In genomic region chr9:129059796-129060785, GRCh38 we compare ENCODE assay signal across 16 cellular contexts. TPM values are rescaled to one million over a fixed set of nuclear protein-coding genes. Genes with fewer than 3 reads are reported as not detected.
A peak's percentile ranks its signal among the peaks of the same experiment; 100 is the strongest.
DNase-seq lines count a peak whose midpoint lies in the region; ATAC-seq, FAIRE-seq and TF ChIP-seq lines count a peak whose summit lies in the region.
"Had no signal": no experiment of that assay in that cellular context is flagged by ENCODE, and none has a peak within 500 bp of the region (broad histone marks: within the 10 kb centered on the region; RNA-seq: fewer than 3 reads in every experiment).

No MANE protein-coding gene starts in this region.

- no peaks in the 10 kb centered on the region for H3K36me3 Mint-ChIP-seq in natural killer cell treated with Interleukin-12 subunit alpha and Interleukin-12 subunit beta and Interleukin-15 and Interleukin-18, amount 100 ng/mL, for 72 hours
- H3K36me3 Mint-ChIP-seq in natural killer cell = no peaks in the 10 kb centered on the region

- H3K4me3 ChIP-seq in coronary artery = no peak overlapping the region
- peak overlapping the region in 1 of 3 experiments; percentile 42; a peak in 1 of 6 replicates for H3K4me3 ChIP-seq in HepG2 (replicated peaks in 1 of 3; ENCODE audit: insufficient read depth in 1 of 3, low read depth in 2 of 3, low read length in 3 of 3)
- H3K4me3 ChIP-seq: GM23248 had no signal

- no peak for TF ChIP-seq EP300 in HepG2 (IDR thresholded peaks at IDR 0.05; ENCODE audit: low read depth in 2 of 2, low read length in 2 of 2)
- TF ChIP-seq EP300 in HepG2 (CRISPR knock-in tag; IDR thresholded peaks at IDR 0.05; ENCODE audit: borderline replicate concordance) = no peak

- H3K36me3 ChIP-seq in HepG2 (replicated peaks in 1 of 2; ENCODE audit: control insufficient read depth in 1 of 2, insufficient read depth in 2 of 2, low read length in 2 of 2) = peaks cover 1 to 3% of the 10 kb centered on the region in 2 experiments; a peak in 1 of 5 replicates

- POLR2A ChIA-PET in HepG2 (lab: Yijun Ruan, JAX) = interaction anchor here (1.0 to 1.5 kb wide), 2 partner anchors 21 to 24 kb away, joined by 3 to 4 read pairs; partner anchors contain the start of genes DOLPP1 and MIGA2

- DNase-seq in natural killer cell treated with Interleukin-12 subunit alpha and Interleukin-12 subunit beta and Interleukin-15 and Interleukin-18, amount 100 ng/mL, for 72 hours (ENCODE audit: low spot score) = peak; percentile 54
- DNase-seq in natural killer cell (no peak), coronary artery (ENCODE audit: low spot score) (peak; percentile 63), HepG2 (ENCODE audit: low spot score) (no peak), NCI-H446 treated with DMSO at 0.1 percent for 48 hours (lab: John Stamatoyannopoulos, UW) (no peak)
- DNase-seq: 8988T; C1 segment of cervical spinal cord; Calu3; CD4-positive, alpha-beta T cell; DMS 273 treated with DMSO at 0.1 percent for 48 hours had no signal

- H3K4me1 Mint-ChIP-seq in natural killer cell treated with Interleukin-12 subunit alpha and Interleukin-12 subunit beta and Interleukin-15 and Interleukin-18, amount 100 ng/mL, for 72 hours (ENCODE audit: low read depth in 2 of 2) = peaks cover 4% of the 10 kb centered on the region in 2 donors
- H3K4me1 Mint-ChIP-seq in natural killer cell = peaks cover 5 to 6% of the 10 kb centered on the region in 2 donors
- H3K4me1 Mint-ChIP-seq: B cell had no signal

- BruUV-seq in HepG2 (replicated peaks; lab: Mats Ljungman, UMichigan) = no TSS peak

- peak overlapping the region; percentile 64 for H3K4me2 ChIP-seq in HepG2 (ENCODE audit: low read depth, low read length)

- no peak for TF ChIP-seq RAD21 in HepG2 (CRISPR knock-in tag; IDR thresholded peaks at IDR 0.05)

- H3K27me3 ChIP-seq in HepG2 (ENCODE audit: control insufficient read depth in 1 of 2, insufficient read depth in 2 of 2, low read length in 2 of 2) = no peaks in the 10 kb centered on the region

- H2AFZ ChIP-seq in HepG2 (ENCODE audit: low read length) = no peak overlapping the region
- H2AFZ ChIP-seq: GM23248 had no signal

- peak overlapping the region; percentile 30; the same call in 1 of the 2 replicates for H3K9ac ChIP-seq in HepG2 (ENCODE audit: insufficient read depth, low read depth, low read length)
- H3K9ac ChIP-seq: GM23248 had no signal

- no peaks in the 10 kb centered on the region for H3K79me2 ChIP-seq in HepG2 (ENCODE audit: insufficient read depth, low read length)

- WGBS in HepG2 (ENCODE audit: low lambda C conversion rate) = 62% methylated on average over 23 of the region's 37 CpGs

- in situ Hi-C loops in HepG2 (cut with HindIII; ENCODE audit: extremely low pct_ligation_motif_present, low pct_unique_long_range_greater_than_20kb) = no loop called here

- no peak for TF ChIP-seq POLR2A in HepG2 (IDR thresholded peaks at IDR 0.05; ENCODE audit: insufficient read depth in 1 of 2, low read depth in 2 of 2, low read length in 2 of 2)

- H3K27me3 Mint-ChIP-seq in natural killer cell treated with Interleukin-12 subunit alpha and Interleukin-12 subunit beta and Interleukin-15 and Interleukin-18, amount 100 ng/mL, for 72 hours = no peaks in the 10 kb centered on the region
- no peaks in the 10 kb centered on the region for H3K27me3 Mint-ChIP-seq in natural killer cell (ENCODE audit: low read depth in 2 of 2)
- H3K27me3 Mint-ChIP-seq: B cell; CD4-positive, alpha-beta T cell had no signal

- H3K9me3 ChIP-seq in HepG2 (ENCODE audit: low read length) = no peaks in the 10 kb centered on the region

- H3K4me1 ChIP-seq in HepG2 (ENCODE audit: insufficient read depth, low read length) = peaks cover 38% of the 10 kb centered on the region

- H4K20me1 ChIP-seq in HepG2 (ENCODE audit: insufficient read depth, low read length) = no peaks in the 10 kb centered on the region

- TF ChIP-seq CTCF in natural killer cell (IDR thresholded peaks at IDR 0.05) (no peak), coronary artery (IDR thresholded peaks at IDR 0.05) (no peak), HepG2 (CRISPR knock-in tag; IDR thresholded peaks at IDR 0.05) (no peak)

- no peak overlapping the region for H3K27ac Mint-ChIP-seq in natural killer cell treated with Interleukin-12 subunit alpha and Interleukin-12 subunit beta and Interleukin-15 and Interleukin-18, amount 100 ng/mL, for 72 hours
- no peak overlapping the region for H3K27ac Mint-ChIP-seq in natural killer cell
- H3K27ac Mint-ChIP-seq: B cell; CD4-positive, alpha-beta T cell had no signal

- peak; percentile 18 for FAIRE-seq in HepG2 (lab: Jason Lieb, UNC)
- FAIRE-seq: GM18507 had no signal

- no peak overlapping the region for H3K4me3 Mint-ChIP-seq in natural killer cell treated with Interleukin-12 subunit alpha and Interleukin-12 subunit beta and Interleukin-15 and Interleukin-18, amount 100 ng/mL, for 72 hours
- no peak overlapping the region for H3K4me3 Mint-ChIP-seq in natural killer cell
- H3K4me3 Mint-ChIP-seq: B cell; CD4-positive, alpha-beta T cell had no signal

- no peak for ATAC-seq in natural killer cell treated with Interleukin-12 subunit alpha and Interleukin-12 subunit beta and Interleukin-15 and Interleukin-18, amount 100 ng/mL, for 72 hours
- ATAC-seq in natural killer cell = no peak
- ATAC-seq in HepG2 = peak; percentile 67
- no peak for ATAC-seq in HG03095 (IDR thresholded peaks at IDR 0.05; ENCODE audit: unreplicated experiment)
- ATAC-seq in GM18502 (IDR thresholded peaks at IDR 0.05; ENCODE audit: poor library complexity, unreplicated experiment) = no peak

- intact Hi-C loops in natural killer cell (cut with micrococcal nuclease) (no loop called here), HepG2 (cut with micrococcal nuclease; ENCODE audit: unreplicated experiment) (no loop called here)

- CTCF ChIA-PET in HepG2 (lab: Yijun Ruan, JAX; ENCODE audit: low intra/inter-chr PET ratio, low total read pairs) = no interaction called here

- H3K27ac ChIP-seq in coronary artery (no peak overlapping the region), HepG2 (ENCODE audit: extremely low read length, insufficient read depth, low read length) (peak overlapping the region; percentile 72)
- H3K27ac ChIP-seq: GM23248, HL-60 had no signal

- H3K9me3 Mint-ChIP-seq in natural killer cell treated with Interleukin-12 subunit alpha and Interleukin-12 subunit beta and Interleukin-15 and Interleukin-18, amount 100 ng/mL, for 72 hours = no peaks in the 10 kb centered on the region
- H3K9me3 Mint-ChIP-seq in natural killer cell = no peaks in the 10 kb centered on the region
- H3K9me3 Mint-ChIP-seq: CD4-positive, alpha-beta T cell had no signal

RNA-seq across cellular contexts. Expression of gene DOLPP1, which starts 20.8 kb away (rescaled TPM):
- 10 to 100 TPM; 18.6 to 24.1 TPM for total RNA-seq in natural killer cell treated with Interleukin-12 subunit alpha and Interleukin-12 subunit beta and Interleukin-15 and Interleukin-18, amount 100 ng/mL, for 72 hours
- total RNA-seq in natural killer cell = 10 to 100 TPM in 1 of 3 donors, 1 to 10 TPM in 2; 7.5 to 11.6 (median 7.8) TPM
- 15.1 and 34.1 TPM in 2 replicates for total RNA-seq in HepG2 (2016; rRNA removed; fragmentation: Illumina TruSeq; extraction: Trizol)
- 4.4 and 4.8 TPM in 2 replicates for total RNA-seq in HepG2 (2016; cell fraction: cytosol; rRNA removed; fragmentation: Illumina TruSeq; extraction: Trizol; ENCODE audit: low read depth)
- 14.3 and 33.9 TPM in 2 replicates for total RNA-seq in HepG2 (2016; cell fraction: insoluble cytoplasmic fraction; rRNA removed; fragmentation: Illumina TruSeq; extraction: Trizol)
- total RNA-seq in HepG2 (2016; cell fraction: membrane; rRNA removed; fragmentation: Illumina TruSeq; extraction: Trizol) = 11.5 and 12.2 TPM in 2 replicates
- 27.9 and 34.5 TPM in 2 replicates for total RNA-seq in HepG2 (2016; cell fraction: nucleus; rRNA removed; fragmentation: Illumina TruSeq; extraction: Trizol)
- polyA plus RNA-seq in HepG2 (2011; rRNA removed) = 20.9 and 21.0 TPM in 2 replicates
- polyA plus RNA-seq in HepG2 (2011; cell fraction: cytosol; rRNA removed) = 18.4 and 24.7 TPM in 2 replicates
- polyA plus RNA-seq in HepG2 (2011; cell fraction: nucleus; rRNA removed) = 17.8 and 22.4 TPM in 2 replicates
- 7.5 and 9.0 TPM in 2 replicates for polyA plus RNA-seq in HepG2 (2012)
- 3.5 and 3.7 TPM in 2 replicates for polyA plus RNA-seq in HepG2 (2016; cell fraction: cytosol; fragmentation: Illumina TruSeq; extraction: Trizol; ENCODE audit: low read depth)
- 15.8 and 16.0 TPM in 2 replicates for polyA plus RNA-seq in HepG2 (2016; cell fraction: insoluble cytoplasmic fraction; fragmentation: Illumina TruSeq; extraction: Trizol; ENCODE audit: low read depth)
- 6.2 and 7.2 TPM in 2 replicates for polyA plus RNA-seq in HepG2 (2016; cell fraction: membrane; fragmentation: Illumina TruSeq; extraction: Trizol; ENCODE audit: low read depth)
- 48.2 and 51.4 TPM in 2 replicates for polyA plus RNA-seq in HepG2 (2016; cell fraction: nucleus; fragmentation: Illumina TruSeq; extraction: Trizol; ENCODE audit: insufficient read depth, low read depth)
- polyA minus RNA-seq in HepG2 (2011; rRNA and poly(A)+ RNA removed; ENCODE audit: low replicate concordance) = 31.9 and 42.4 TPM in 2 replicates
- 9.3 and 12.5 TPM in 2 replicates for polyA minus RNA-seq in HepG2 (2011; cell fraction: cytosol; rRNA and poly(A)+ RNA removed)
- polyA minus RNA-seq in HepG2 (2011; cell fraction: nucleus; rRNA and poly(A)+ RNA removed) = 4.4 and 6.6 TPM in 2 replicates

RNA-seq across cellular contexts. Expression of gene MIGA2, which starts 23.7 kb away (rescaled TPM):
- 10 to 100 TPM; 42.4 to 82.6 TPM for total RNA-seq in natural killer cell treated with Interleukin-12 subunit alpha and Interleukin-12 subunit beta and Interleukin-15 and Interleukin-18, amount 100 ng/mL, for 72 hours
- 10 to 100 TPM; 67.3 to 77.9 (median 73.9) TPM for total RNA-seq in natural killer cell
- 8.9 and 17.1 TPM in 2 replicates for total RNA-seq in HepG2 (2016; rRNA removed; fragmentation: Illumina TruSeq; extraction: Trizol)
- 5.8 TPM in 2 replicates for total RNA-seq in HepG2 (2016; cell fraction: cytosol; rRNA removed; fragmentation: Illumina TruSeq; extraction: Trizol; ENCODE audit: low read depth)
- 8.3 and 17.7 TPM in 2 replicates for total RNA-seq in HepG2 (2016; cell fraction: insoluble cytoplasmic fraction; rRNA removed; fragmentation: Illumina TruSeq; extraction: Trizol)
- 6.6 and 6.9 TPM in 2 replicates for total RNA-seq in HepG2 (2016; cell fraction: membrane; rRNA removed; fragmentation: Illumina TruSeq; extraction: Trizol)
- total RNA-seq in HepG2 (2016; cell fraction: nucleus; rRNA removed; fragmentation: Illumina TruSeq; extraction: Trizol) = 22.2 and 26.2 TPM in 2 replicates
- polyA plus RNA-seq in HepG2 (2011; rRNA removed) = 10.8 and 12.2 TPM in 2 replicates
- polyA plus RNA-seq in HepG2 (2011; cell fraction: cytosol; rRNA removed) = 4.8 and 7.2 TPM in 2 replicates
- polyA plus RNA-seq in HepG2 (2011; cell fraction: nucleus; rRNA removed) = 118 and 145 TPM in 2 replicates
- polyA plus RNA-seq in HepG2 (2012) = 3.9 and 9.8 TPM in 2 replicates
- 1.3 and 1.6 TPM in 2 replicates for polyA plus RNA-seq in HepG2 (2016; cell fraction: cytosol; fragmentation: Illumina TruSeq; extraction: Trizol; ENCODE audit: low read depth)
- 5.8 and 6.3 TPM in 2 replicates for polyA plus RNA-seq in HepG2 (2016; cell fraction: insoluble cytoplasmic fraction; fragmentation: Illumina TruSeq; extraction: Trizol; ENCODE audit: low read depth)
- 3.4 and 4.3 TPM in 2 replicates for polyA plus RNA-seq in HepG2 (2016; cell fraction: membrane; fragmentation: Illumina TruSeq; extraction: Trizol; ENCODE audit: low read depth)
- 44.0 and 50.8 TPM in 2 replicates for polyA plus RNA-seq in HepG2 (2016; cell fraction: nucleus; fragmentation: Illumina TruSeq; extraction: Trizol; ENCODE audit: insufficient read depth, low read depth)
- polyA minus RNA-seq in HepG2 (2011; rRNA and poly(A)+ RNA removed; ENCODE audit: low replicate concordance) = 17.4 and 26.1 TPM in 2 replicates
- polyA minus RNA-seq in HepG2 (2011; cell fraction: cytosol; rRNA and poly(A)+ RNA removed) = 4.4 and 5.0 TPM in 2 replicates
- 18.5 and 19.6 TPM in 2 replicates for polyA minus RNA-seq in HepG2 (2011; cell fraction: nucleus; rRNA and poly(A)+ RNA removed)

RNA-seq across cellular contexts. Expression of gene SH3GLB2, which starts 32.0 kb away (rescaled TPM):
- total RNA-seq in natural killer cell treated with Interleukin-12 subunit alpha and Interleukin-12 subunit beta and Interleukin-15 and Interleukin-18, amount 100 ng/mL, for 72 hours = 10 to 100 TPM; 57.8 to 99.0 TPM
- total RNA-seq in natural killer cell (10 to 100 TPM; 50.3 to 67.1 (median 65.4) TPM), HepG2 (2016; rRNA removed; fragmentation: Illumina TruSeq; extraction: Trizol) (10.5 and 24.0 TPM in 2 replicates)
- total RNA-seq in HepG2 (2016; cell fraction: cytosol; rRNA removed; fragmentation: Illumina TruSeq; extraction: Trizol; ENCODE audit: low read depth) = 5.7 and 6.3 TPM in 2 replicates
- 10.1 and 22.9 TPM in 2 replicates for total RNA-seq in HepG2 (2016; cell fraction: insoluble cytoplasmic fraction; rRNA removed; fragmentation: Illumina TruSeq; extraction: Trizol)
- total RNA-seq in HepG2 (2016; cell fraction: membrane; rRNA removed; fragmentation: Illumina TruSeq; extraction: Trizol) = 9.8 and 12.3 TPM in 2 replicates
- total RNA-seq in HepG2 (2016; cell fraction: nucleus; rRNA removed; fragmentation: Illumina TruSeq; extraction: Trizol) = 28.6 and 31.6 TPM in 2 replicates
- 40.6 and 68.0 TPM in 2 replicates for polyA plus RNA-seq in HepG2 (2011; rRNA removed)
- 23.7 and 25.8 TPM in 2 replicates for polyA plus RNA-seq in HepG2 (2011; cell fraction: cytosol; rRNA removed)
- 356 and 393 TPM in 2 replicates for polyA plus RNA-seq in HepG2 (2011; cell fraction: nucleus; rRNA removed)
- 17.4 and 18.7 TPM in 2 replicates for polyA plus RNA-seq in HepG2 (2012)
- 7.5 and 8.5 TPM in 2 replicates for polyA plus RNA-seq in HepG2 (2016; cell fraction: cytosol; fragmentation: Illumina TruSeq; extraction: Trizol; ENCODE audit: low read depth)
- 13.7 and 15.9 TPM in 2 replicates for polyA plus RNA-seq in HepG2 (2016; cell fraction: insoluble cytoplasmic fraction; fragmentation: Illumina TruSeq; extraction: Trizol; ENCODE audit: low read depth)
- 11.0 and 13.2 TPM in 2 replicates for polyA plus RNA-seq in HepG2 (2016; cell fraction: membrane; fragmentation: Illumina TruSeq; extraction: Trizol; ENCODE audit: low read depth)
- 80.7 and 100 TPM in 2 replicates for polyA plus RNA-seq in HepG2 (2016; cell fraction: nucleus; fragmentation: Illumina TruSeq; extraction: Trizol; ENCODE audit: insufficient read depth, low read depth)
- 29.6 and 163 TPM in 2 replicates for polyA minus RNA-seq in HepG2 (2011; rRNA and poly(A)+ RNA removed; ENCODE audit: low replicate concordance)
- polyA minus RNA-seq in HepG2 (2011; cell fraction: cytosol; rRNA and poly(A)+ RNA removed) = 10.4 and 14.1 TPM in 2 replicates
- polyA minus RNA-seq in HepG2 (2011; cell fraction: nucleus; rRNA and poly(A)+ RNA removed) = 20.3 and 22.6 TPM in 2 replicates

RNA-seq across cellular contexts. Expression of gene CRAT, which starts 50.5 kb away (rescaled TPM):
- 10 to 100 TPM; 11.9 to 12.7 TPM for total RNA-seq in natural killer cell treated with Interleukin-12 subunit alpha and Interleukin-12 subunit beta and Interleukin-15 and Interleukin-18, amount 100 ng/mL, for 72 hours
- total RNA-seq in natural killer cell (10 to 100 TPM; 13.5 to 13.8 (median 13.8) TPM), HepG2 (2016; rRNA removed; fragmentation: Illumina TruSeq; extraction: Trizol) (26.6 and 29.3 TPM in 2 replicates)
- 13.7 and 20.3 TPM in 2 replicates for total RNA-seq in HepG2 (2016; cell fraction: cytosol; rRNA removed; fragmentation: Illumina TruSeq; extraction: Trizol; ENCODE audit: low read depth)
- 24.5 and 28.0 TPM in 2 replicates for total RNA-seq in HepG2 (2016; cell fraction: insoluble cytoplasmic fraction; rRNA removed; fragmentation: Illumina TruSeq; extraction: Trizol)
- 27.1 and 32.0 TPM in 2 replicates for total RNA-seq in HepG2 (2016; cell fraction: membrane; rRNA removed; fragmentation: Illumina TruSeq; extraction: Trizol)
- 17.6 and 18.1 TPM in 2 replicates for total RNA-seq in HepG2 (2016; cell fraction: nucleus; rRNA removed; fragmentation: Illumina TruSeq; extraction: Trizol)
- polyA plus RNA-seq in HepG2 (2011; rRNA removed) = 26.1 and 31.1 TPM in 2 replicates
- polyA plus RNA-seq in HepG2 (2011; cell fraction: cytosol; rRNA removed) = 21.4 and 24.4 TPM in 2 replicates
- polyA plus RNA-seq in HepG2 (2011; cell fraction: nucleus; rRNA removed) = 62.4 and 63.9 TPM in 2 replicates
- 32.3 and 32.7 TPM in 2 replicates for polyA plus RNA-seq in HepG2 (2012)
- 18.5 and 23.3 TPM in 2 replicates for polyA plus RNA-seq in HepG2 (2016; cell fraction: cytosol; fragmentation: Illumina TruSeq; extraction: Trizol; ENCODE audit: low read depth)
- polyA plus RNA-seq in HepG2 (2016; cell fraction: insoluble cytoplasmic fraction; fragmentation: Illumina TruSeq; extraction: Trizol; ENCODE audit: low read depth) = 27.2 and 34.4 TPM in 2 replicates
- 26.8 and 32.7 TPM in 2 replicates for polyA plus RNA-seq in HepG2 (2016; cell fraction: membrane; fragmentation: Illumina TruSeq; extraction: Trizol; ENCODE audit: low read depth)
- 29.5 and 29.9 TPM in 2 replicates for polyA plus RNA-seq in HepG2 (2016; cell fraction: nucleus; fragmentation: Illumina TruSeq; extraction: Trizol; ENCODE audit: insufficient read depth, low read depth)
- 7.1 and 60.6 TPM in 2 replicates for polyA minus RNA-seq in HepG2 (2011; rRNA and poly(A)+ RNA removed; ENCODE audit: low replicate concordance)
- 24.5 and 25.6 TPM in 2 replicates for polyA minus RNA-seq in HepG2 (2011; cell fraction: cytosol; rRNA and poly(A)+ RNA removed)
- polyA minus RNA-seq in HepG2 (2011; cell fraction: nucleus; rRNA and poly(A)+ RNA removed) = 11.7 and 16.0 TPM in 2 replicates

RNA-seq across cellular contexts. Expression of gene PTPA, which starts 51.1 kb away (rescaled TPM):
- total RNA-seq in natural killer cell treated with Interleukin-12 subunit alpha and Interleukin-12 subunit beta and Interleukin-15 and Interleukin-18, amount 100 ng/mL, for 72 hours = 100 to 1,000 TPM in 1 of 2 donors, 10 to 100 TPM in 1; 75.7 to 133 TPM
- 10 to 100 TPM; 63.2 to 69.4 (median 64.9) TPM for total RNA-seq in natural killer cell
- 105 and 109 TPM in 2 replicates for total RNA-seq in HepG2 (2016; rRNA removed; fragmentation: Illumina TruSeq; extraction: Trizol)
- 13.7 and 14.3 TPM in 2 replicates for total RNA-seq in HepG2 (2016; cell fraction: cytosol; rRNA removed; fragmentation: Illumina TruSeq; extraction: Trizol; ENCODE audit: low read depth)
- total RNA-seq in HepG2 (2016; cell fraction: insoluble cytoplasmic fraction; rRNA removed; fragmentation: Illumina TruSeq; extraction: Trizol) = 107 and 108 TPM in 2 replicates
- 42.5 and 49.9 TPM in 2 replicates for total RNA-seq in HepG2 (2016; cell fraction: membrane; rRNA removed; fragmentation: Illumina TruSeq; extraction: Trizol)
- total RNA-seq in HepG2 (2016; cell fraction: nucleus; rRNA removed; fragmentation: Illumina TruSeq; extraction: Trizol) = 57.5 and 66.5 TPM in 2 replicates
- 79.3 and 86.0 TPM in 2 replicates for polyA plus RNA-seq in HepG2 (2011; rRNA removed)
- 78.6 and 93.8 TPM in 2 replicates for polyA plus RNA-seq in HepG2 (2011; cell fraction: cytosol; rRNA removed)
- 64.7 and 73.4 TPM in 2 replicates for polyA plus RNA-seq in HepG2 (2011; cell fraction: nucleus; rRNA removed)
- 58.7 and 58.8 TPM in 2 replicates for polyA plus RNA-seq in HepG2 (2012)
- polyA plus RNA-seq in HepG2 (2016; cell fraction: cytosol; fragmentation: Illumina TruSeq; extraction: Trizol; ENCODE audit: low read depth) = 12.7 and 14.2 TPM in 2 replicates
- polyA plus RNA-seq in HepG2 (2016; cell fraction: insoluble cytoplasmic fraction; fragmentation: Illumina TruSeq; extraction: Trizol; ENCODE audit: low read depth) = 95.6 and 101 TPM in 2 replicates
- 35.2 and 36.7 TPM in 2 replicates for polyA plus RNA-seq in HepG2 (2016; cell fraction: membrane; fragmentation: Illumina TruSeq; extraction: Trizol; ENCODE audit: low read depth)
- 80.4 and 88.7 TPM in 2 replicates for polyA plus RNA-seq in HepG2 (2016; cell fraction: nucleus; fragmentation: Illumina TruSeq; extraction: Trizol; ENCODE audit: insufficient read depth, low read depth)
- 104 and 215 TPM in 2 replicates for polyA minus RNA-seq in HepG2 (2011; rRNA and poly(A)+ RNA removed; ENCODE audit: low replicate concordance)
- polyA minus RNA-seq in HepG2 (2011; cell fraction: cytosol; rRNA and poly(A)+ RNA removed) = 57.5 and 58.2 TPM in 2 replicates
- polyA minus RNA-seq in HepG2 (2011; cell fraction: nucleus; rRNA and poly(A)+ RNA removed) = 32.4 and 34.9 TPM in 2 replicates

Comparison
In these comparisons a context has a peak if more than half of its experiments do, and no peak if none do; other contexts are left out.
1. DNase-seq: peak in natural killer cell treated with Interleukin-12 subunit alpha and Interleukin-12 subunit beta and Interleukin-15 and Interleukin-18, amount 100 ng/mL, for 72 hours (single experiment) and coronary artery (single experiment); none in natural killer cell (single experiment), HepG2 (single experiment) and NCI-H446 treated with DMSO at 0.1 percent for 48 hours (single experiment).